Comparison of ENCODE assay signal across 8 cellular contexts in the genomic region with DNA sequence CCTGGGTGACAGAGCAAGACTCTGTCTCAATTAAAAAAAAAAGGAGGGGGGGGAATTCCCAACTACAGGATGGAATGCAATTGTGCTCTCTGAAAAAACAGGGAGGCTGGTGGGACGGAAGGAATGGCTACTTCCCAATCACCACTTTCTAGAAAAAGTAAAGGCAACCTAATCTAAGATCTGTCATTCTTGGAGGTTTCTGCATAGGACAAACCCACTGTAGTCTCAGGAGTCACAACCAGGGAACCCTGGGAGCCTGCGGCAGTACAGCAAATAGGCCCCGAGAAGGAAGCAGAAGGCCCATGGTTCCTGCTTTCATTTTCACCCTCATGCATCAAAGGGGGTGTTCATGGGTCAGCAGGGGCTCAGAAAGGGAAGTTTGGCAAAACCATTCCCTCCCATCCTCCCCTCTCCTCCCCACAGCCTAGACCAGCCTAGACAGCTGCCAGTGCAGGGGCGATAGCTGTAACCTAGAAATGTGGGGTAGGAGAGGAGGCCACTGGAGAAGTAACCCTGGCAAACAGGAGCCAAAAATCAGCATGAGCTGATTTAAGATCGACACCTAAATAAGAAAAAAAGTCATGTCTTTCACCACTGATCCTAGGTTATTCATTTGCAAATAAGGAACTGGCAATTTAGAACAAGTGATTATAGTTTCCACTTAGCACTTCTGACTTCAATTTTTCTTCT. TPM values are rescaled to one million over a fixed set of nuclear protein-coding genes. Genes with fewer than 3 reads are reported as not detected.
DNase-seq lines count a peak whose midpoint lies in the region; ATAC-seq and TF ChIP-seq lines count a peak whose summit lies in the region.

No MANE protein-coding gene starts in this region.

- no peaks in the 10 kb centered on the region for H3K27me3 Mint-ChIP-seq in central memory CD8-positive, alpha-beta T cell
- no peaks in the 10 kb centered on the region for H3K27me3 Mint-ChIP-seq in stimulated activated naive B cell treated with anti-CD40 and anti-IgM and Interleukin-4, amounts not matched to agents 10 μg/mL and 1 μg/mL and 100 μg/mL, for 72 hours

- in situ Hi-C loops in IMR-90 (cut with MboI; ENCODE audit: low sequenced_read_pairs): no loop called here

- no peak for TF ChIP-seq POLR2A in IMR-90 (IDR thresholded peaks at IDR 0.05; ENCODE audit: low read depth, low read length)

- peaks cover 3 to 9% of the 10 kb centered on the region in 2 experiments; a peak in 3 of 4 replicates for H3K79me1 ChIP-seq in IMR-90 (ENCODE audit: low read depth in 1 of 2, low read length in 2 of 2)

- peak overlapping the region in 1 of 2 experiments; percentile 86; a peak in 2 of 4 replicates for H4K8ac ChIP-seq in IMR-90 (ENCODE audit: low read depth in 2 of 2, low read length in 2 of 2)

- H3K18ac ChIP-seq in IMR-90 (ENCODE audit: low read depth, low read length): peak overlapping the region; percentile 38

- H2AFZ ChIP-seq in IMR-90 (replicated peaks; ENCODE audit: low read length, poor library complexity): peak overlapping the region; percentile 85

- DNase-seq in GM20000 (ENCODE audit: low spot score) (peak; percentile 35), IMR-90 (peak; percentile 17), DMS79 (lab: John Stamatoyannopoulos, UW) (no peak), NCI-H2171 treated with DMSO at 0.1 percent for 48 hours (lab: John Stamatoyannopoulos, UW) (no peak)
- DNase-seq in central memory CD8-positive, alpha-beta T cell (ENCODE audit: low spot score in 2 of 2): no peak
- peak; percentile 43 for DNase-seq in stimulated activated naive B cell treated with anti-CD40 and anti-IgM and Interleukin-4, amounts not matched to agents 10 μg/mL and 1 μg/mL and 100 μg/mL, for 72 hours

- H2BK15ac ChIP-seq in IMR-90 (ENCODE audit: low read depth, low read length): peak overlapping the region; percentile 27; the same call in 1 of the 3 replicates

- no TSS peak for BruUV-seq in IMR-90 (replicated peaks; lab: Mats Ljungman, UMichigan)

- peaks cover 16% of the 10 kb centered on the region for H3K9me1 ChIP-seq in IMR-90 (ENCODE audit: insufficient read depth, low read length)

- peak overlapping the region; percentile 71 for H3K23ac ChIP-seq in IMR-90 (ENCODE audit: low read depth, low read length)

- peak overlapping the region; percentile 24 for H2BK5ac ChIP-seq in IMR-90 (ENCODE audit: low read depth, low read length, poor library complexity, severe bottlenecking)

- H3K27ac ChIP-seq in DOHH2 (ENCODE audit: low read depth, low read length): no peak overlapping the region
- no peak overlapping the region for H3K27ac ChIP-seq in IMR-90 (ENCODE audit: insufficient read depth, low read length)

- peak overlapping the region; percentile 91 for H3K4ac ChIP-seq in IMR-90 (ENCODE audit: low read depth, low read length)

- ATAC-seq in IMR-90 (ENCODE audit: low read depth) (peak; percentile 60), GM18517 (IDR thresholded peaks at IDR 0.05; ENCODE audit: unreplicated experiment) (no peak)
- peak; percentile 45 for ATAC-seq in central memory CD8-positive, alpha-beta T cell (replicated peaks; ENCODE audit: extremely low read depth, poor library complexity, severe bottlenecking)
- ATAC-seq in stimulated activated naive B cell treated with anti-CD40 and anti-IgM and Interleukin-4, amounts not matched to agents 10 μg/mL and 1 μg/mL and 100 μg/mL, for 72 hours (replicated peaks): peak; percentile 92 to 93

- peaks cover 6% of the 10 kb centered on the region for H3K9me3 Mint-ChIP-seq in central memory CD8-positive, alpha-beta T cell
- H3K9me3 Mint-ChIP-seq in stimulated activated naive B cell treated with anti-CD40 and anti-IgM and Interleukin-4, amounts not matched to agents 10 μg/mL and 1 μg/mL and 100 μg/mL, for 72 hours: peaks cover 6 to 16% of the 10 kb centered on the region in 2 donors

- H2BK120ac ChIP-seq in IMR-90 (ENCODE audit: low read depth, low read length): peak overlapping the region; percentile 86

- CTCF ChIA-PET in IMR-90 (lab: Yijun Ruan, JAX): interaction anchor here (1.0 kb wide), 1 partner anchor 8 kb away, joined by 3 read pairs; no protein-coding TSS in a partner anchor

- H4K91ac ChIP-seq in IMR-90 (ENCODE audit: insufficient read depth, low read depth, low read length): peak overlapping the region; percentile 73

- intact Hi-C loops in IMR-90 (cut with micrococcal nuclease): no loop called here

- peak overlapping the region; percentile 70 for H2AK9ac ChIP-seq in IMR-90 (replicated peaks; ENCODE audit: low read depth, low read length, poor library complexity)

- peak overlapping the region; percentile 70; the same call in 1 of the 2 replicates for H2AK5ac ChIP-seq in IMR-90 (ENCODE audit: low read depth, low read length)

- H4K5ac ChIP-seq in IMR-90 (ENCODE audit: low read depth, low read length): peak overlapping the region; percentile 58

- H3K4me1 ChIP-seq in DOHH2 (ENCODE audit: control insufficient read depth, low read length): no peaks in the 10 kb centered on the region
- H3K4me1 ChIP-seq in IMR-90 (ENCODE audit: control insufficient read depth, insufficient read depth, low read length): peaks cover 7% of the 10 kb centered on the region

- no peaks in the 10 kb centered on the region for H3K79me2 ChIP-seq in DOHH2 (ENCODE audit: control insufficient read depth, low read length)

- H3F3A ChIP-seq in DOHH2 (ENCODE audit: control insufficient read depth, insufficient read depth): no peaks in the 10 kb centered on the region

- H3K4me3 ChIP-seq in DOHH2 (ENCODE audit: low read length) (no peak overlapping the region), IMR-90 (ENCODE audit: insufficient read depth, low read depth, low read length) (no peak overlapping the region)

- H3K36me3 Mint-ChIP-seq in central memory CD8-positive, alpha-beta T cell (ENCODE audit: insufficient read depth): peaks cover 1% of the 10 kb centered on the region
- H3K36me3 Mint-ChIP-seq in stimulated activated naive B cell treated with anti-CD40 and anti-IgM and Interleukin-4, amounts not matched to agents 10 μg/mL and 1 μg/mL and 100 μg/mL, for 72 hours: peaks cover 16 to 20% of the 10 kb centered on the region in 2 donors

- H3K9me2 ChIP-seq in DOHH2 (replicated peaks; ENCODE audit: control insufficient read depth, low read length): no peaks in the 10 kb centered on the region

- 40% methylated on average over 1 of the region's 5 CpGs; no CpG with 5 or more reads in 1 of the 2 experiments for WGBS in IMR-90 (ENCODE audit: extremely low coverage in 2 of 2, insufficient read length in 1 of 2), 2 experiments

- POLR2A ChIA-PET in IMR-90 (lab: Charles Lee; ENCODE audit: unreplicated experiment): no interaction called here

- peak overlapping the region; percentile 54 for H3K27ac Mint-ChIP-seq in central memory CD8-positive, alpha-beta T cell (ENCODE audit: low read depth)
- H3K27ac Mint-ChIP-seq in stimulated activated naive B cell treated with anti-CD40 and anti-IgM and Interleukin-4, amounts not matched to agents 10 μg/mL and 1 μg/mL and 100 μg/mL, for 72 hours: peak overlapping the region; percentile 69

- TF ChIP-seq RAD21 in IMR-90 (IDR thresholded peaks at IDR 0.05; ENCODE audit: low read length): no peak

- H3K27me3 ChIP-seq in DOHH2 (ENCODE audit: control insufficient read depth, low read length): no peaks in the 10 kb centered on the region
- H3K27me3 ChIP-seq in IMR-90 (ENCODE audit: control insufficient read depth, insufficient read depth, low read length): no peaks in the 10 kb centered on the region

- peak overlapping the region; percentile 94 for H3K14ac ChIP-seq in IMR-90 (replicated peaks; ENCODE audit: low read depth, low read length)

- no peak for TF ChIP-seq CTCF in DOHH2 (IDR thresholded peaks at IDR 0.05; ENCODE audit: low read depth, low read length, poor library complexity, severe bottlenecking)
- TF ChIP-seq CTCF in GM20000 (IDR thresholded peaks at IDR 0.05; ENCODE audit: extremely low read depth, missing control alignments): no peak
- TF ChIP-seq CTCF in IMR-90 (conservative IDR thresholded peaks at IDR 0.05; ENCODE audit: low read depth, low read length): no peak

- H3K4me2 ChIP-seq in DOHH2 (ENCODE audit: low read length) (0 out of 2 replicates have a peak overlapping the region, but pooled peaks have one; percentile 1), IMR-90 (ENCODE audit: low read depth, low read length) (peak overlapping the region; percentile 50; the same call in 1 of the 2 replicates)

- H3K36me3 ChIP-seq in DOHH2 (ENCODE audit: control insufficient read depth, low read length) (no peaks in the 10 kb centered on the region), IMR-90 (ENCODE audit: control insufficient read depth, insufficient read depth, low read length) (no peaks in the 10 kb centered on the region; the same call in 1 of the 2 replicates)

- H3K9ac ChIP-seq in IMR-90 (ENCODE audit: low read depth, low read length): 0 out of 2 replicates have a peak overlapping the region, but pooled peaks have one; percentile 19

- H3K4me1 Mint-ChIP-seq in central memory CD8-positive, alpha-beta T cell: peaks cover 22% of the 10 kb centered on the region
- peaks cover 21 to 37% of the 10 kb centered on the region in 2 donors for H3K4me1 Mint-ChIP-seq in stimulated activated naive B cell treated with anti-CD40 and anti-IgM and Interleukin-4, amounts not matched to agents 10 μg/mL and 1 μg/mL and 100 μg/mL, for 72 hours

- H3K56ac ChIP-seq in IMR-90 (ENCODE audit: extremely low read depth, insufficient read depth, low read length): no peak overlapping the region; the same call in 1 of the 2 replicates

- H3K9me3 ChIP-seq in DOHH2 (ENCODE audit: control insufficient read depth, insufficient read depth, low read length): no peaks in the 10 kb centered on the region
- no peaks in the 10 kb centered on the region for H3K9me3 ChIP-seq in IMR-90 (ENCODE audit: control insufficient read depth, insufficient read depth, low read length)

- peak overlapping the region; percentile 33 for H3K4me3 Mint-ChIP-seq in central memory CD8-positive, alpha-beta T cell
- H3K4me3 Mint-ChIP-seq in stimulated activated naive B cell treated with anti-CD40 and anti-IgM and Interleukin-4, amounts not matched to agents 10 μg/mL and 1 μg/mL and 100 μg/mL, for 72 hours: peak overlapping the region; percentile 22 to 52

- H4K20me1 ChIP-seq in DOHH2 (ENCODE audit: control insufficient read depth, insufficient read depth, low read depth, low read length) (no peaks in the 10 kb centered on the region), IMR-90 (ENCODE audit: insufficient read depth, low read length) (no peaks in the 10 kb centered on the region)

- dilution Hi-C loops in IMR-90 (cut with HindIII; ENCODE audit: low sequenced_read_pairs, unreplicated experiment): no loop called here

- H2BK20ac ChIP-seq in IMR-90 (ENCODE audit: low read depth, low read length): peak overlapping the region; percentile 93

TF ChIP-seq in IMR-90, 13 proteins besides CTCF, POLR2A, EP300 and RAD21 (continues in another document):
- TF ChIP-seq RCOR1 (IDR thresholded peaks at IDR 0.05; ENCODE audit: insufficient replicate concordance, low read length): no peak
- TF ChIP-seq MXI1 (IDR thresholded peaks at IDR 0.05; ENCODE audit: borderline replicate concordance, low read depth, low read length): no peak

RNA-seq across cellular contexts. Expression of a gene that starts 48.0 kb away (rescaled TPM):
- total RNA-seq in IMR-90 (2012; rRNA removed): 19.7 and 20.3 TPM in 2 replicates
- polyA plus RNA-seq in IMR-90 (2012; rRNA removed): 15.3 and 17.6 TPM in 2 replicates
- 8.1 and 12.6 TPM in 2 replicates for polyA plus RNA-seq in IMR-90 (2012; cell fraction: cytosol; rRNA removed)
- polyA plus RNA-seq in IMR-90 (2012; cell fraction: nucleus; rRNA removed; ENCODE audit: low replicate concordance): 7.4 and 9.4 TPM in 2 replicates

Comparison
In these comparisons a context has a peak if more than half of its experiments do, and no peak if none do; other contexts are left out.
1. DNase-seq: peak in GM20000 (single experiment), IMR-90 (single experiment) and stimulated activated naive B cell treated with anti-CD40 and anti-IgM and Interleukin-4, amounts not matched to agents 10 μg/mL and 1 μg/mL and 100 μg/mL, for 72 hours (single experiment); none in central memory CD8-positive, alpha-beta T cell (0 of 2), DMS79 (single experiment) and NCI-H2171 treated with DMSO at 0.1 percent for 48 hours (single experiment).